Comparison of ENCODE assay signal across 1 cellular context in the genomic region with DNA sequence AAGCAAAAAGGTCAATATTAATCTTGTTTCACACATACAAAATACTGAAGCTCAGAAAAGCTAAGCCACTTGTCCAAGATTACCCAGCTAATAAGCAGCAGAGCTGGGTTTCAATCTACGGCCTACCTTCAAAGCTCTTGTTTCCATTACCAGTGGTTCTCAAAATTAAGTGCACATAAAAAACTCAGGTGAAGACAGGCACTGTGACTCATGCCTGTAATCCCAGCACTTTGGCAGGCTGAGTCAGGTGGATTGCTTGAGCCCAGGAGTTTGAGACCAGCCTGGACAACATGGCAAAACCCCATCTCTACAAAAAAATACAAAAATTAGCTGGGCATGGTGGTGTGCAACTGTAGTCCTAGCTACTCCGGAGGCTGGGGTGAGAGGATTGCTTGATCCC.
A peak's percentile ranks its signal among the peaks of the same experiment; 100 is the strongest.
TF ChIP-seq lines count a peak whose summit lies in the region.

No MANE protein-coding gene starts in this region.

TF ChIP-seq in HepG2, 621 proteins besides CTCF, POLR2A, EP300 and RAD21:
- TF ChIP-seq FOSL2 (CRISPR knock-in tag; IDR thresholded peaks at IDR 0.05) = peak; percentile 37; the same call in 1 of the 2 replicates
